1 cellular context compared by ENCODE assay signal in the genomic region with DNA sequence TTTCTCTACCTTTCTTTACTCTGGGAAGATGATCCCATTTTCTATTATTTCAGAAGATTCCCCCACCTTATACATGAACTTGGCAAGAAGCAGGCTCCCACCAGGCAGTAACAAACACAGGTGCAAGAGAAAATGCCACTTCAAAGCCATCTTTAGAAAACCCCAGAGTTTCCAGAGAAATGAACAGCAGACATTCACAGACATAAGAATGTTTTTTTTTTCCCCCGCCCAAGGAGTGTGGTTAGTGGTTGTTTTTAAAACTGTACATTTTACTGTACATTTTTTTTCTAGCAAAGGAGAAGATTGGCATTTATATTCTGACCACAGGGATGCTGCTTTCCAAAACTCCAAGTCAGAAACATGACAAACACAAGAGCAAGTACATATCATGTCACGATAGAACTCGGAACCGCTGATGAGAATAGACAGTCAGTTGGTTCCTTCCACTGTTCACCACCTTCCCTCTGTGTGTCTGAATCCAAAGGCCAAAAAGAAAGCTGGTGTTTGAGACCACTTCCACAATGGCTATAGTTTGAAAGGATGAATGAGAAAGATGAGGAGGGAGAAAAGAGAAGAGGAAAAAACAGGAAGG.
TF ChIP-seq lines count a peak whose summit lies in the region.

No MANE protein-coding gene starts in this region.

TF ChIP-seq in HepG2, 621 proteins besides CTCF, POLR2A, EP300 and RAD21:
- TF ChIP-seq FOXC1 (CRISPR knock-in tag; IDR thresholded peaks at IDR 0.05; ENCODE audit: borderline replicate concordance), result no peak
